In genomic region chr14:22476005-22476751, GRCh38 we compare ENCODE assay signal across 23 cellular contexts.
A peak's percentile ranks its signal among the peaks of the same experiment; 100 is the strongest.
DNase-seq lines count a peak whose midpoint lies in the region; ATAC-seq, FAIRE-seq and TF ChIP-seq lines count a peak whose summit lies in the region.
"Had no signal": no experiment of that assay in that cellular context is flagged by ENCODE, and none has a peak within 500 bp of the region (broad histone marks: within the 10 kb centered on the region; RNA-seq: fewer than 3 reads in every experiment).

No MANE protein-coding gene starts in this region.

- CTCF ChIA-PET in activated CD8-positive, alpha-beta T cell treated with anti-CD3 and anti-CD28 coated beads for 36 hours (lab: Charles Lee) = no interaction called here
- CTCF ChIA-PET in activated CD8-positive, alpha-beta T cell treated with anti-CD3 and anti-CD28 coated beads, Interleukin-2, amount 10 ng/mL, durations not matched to agents 7 days and 5 days (lab: Charles Lee) = no interaction called here

- peak overlapping the region; percentile 27 for H3K4me3 Mint-ChIP-seq in activated CD8-positive, alpha-beta T cell treated with anti-CD3 and anti-CD28 coated beads for 36 hours
- H3K4me3 Mint-ChIP-seq in activated CD8-positive, alpha-beta T cell treated with anti-CD3 and anti-CD28 coated beads, Interleukin-2, amount 10 ng/mL, durations not matched to agents 7 days and 5 days = no peak overlapping the region
- H3K4me3 Mint-ChIP-seq in activated naive CD8-positive, alpha-beta T cell treated with anti-CD3 and anti-CD28 coated beads for 36 hours = no peak overlapping the region
- no peak overlapping the region for H3K4me3 Mint-ChIP-seq in stimulated activated memory B cell treated with anti-CD40 and anti-IgM and Interleukin-4, amounts not matched to agents 10 μg/mL and 1 μg/mL and 100 μg/mL, for 72 hours
- H3K4me3 Mint-ChIP-seq: activated CD8-positive, alpha-beta memory T cell treated with anti-CD3 and anti-CD28 coated beads, Interleukin-2, amount 10 ng/mL, durations not matched to agents 7 days and 5 days; activated naive CD8-positive, alpha-beta T cell treated with anti-CD3 and anti-CD28 coated beads, Interleukin-2, amount 10 ng/mL, durations not matched to agents 7 days and 5 days; stimulated activated naive CD8-positive, alpha-beta T cell treated with anti-CD3 and anti-CD28 coated beads, Interleukin-15, amount 100 ng/mL, for 72 hours had no signal

- H3K9me3 Mint-ChIP-seq in activated CD8-positive, alpha-beta T cell treated with anti-CD3 and anti-CD28 coated beads for 36 hours = no peaks in the 10 kb centered on the region
- H3K9me3 Mint-ChIP-seq in activated CD8-positive, alpha-beta T cell treated with anti-CD3 and anti-CD28 coated beads, Interleukin-2, amount 10 ng/mL, durations not matched to agents 7 days and 5 days (ENCODE audit: insufficient read depth) = no peaks in the 10 kb centered on the region
- no peaks in the 10 kb centered on the region for H3K9me3 Mint-ChIP-seq in activated naive CD8-positive, alpha-beta T cell treated with anti-CD3 and anti-CD28 coated beads for 36 hours
- no peaks in the 10 kb centered on the region for H3K9me3 Mint-ChIP-seq in stimulated activated memory B cell treated with anti-CD40 and anti-IgM and Interleukin-4, amounts not matched to agents 10 μg/mL and 1 μg/mL and 100 μg/mL, for 72 hours
- H3K9me3 Mint-ChIP-seq: activated naive CD8-positive, alpha-beta T cell treated with anti-CD3 and anti-CD28 coated beads, Interleukin-2, amount 10 ng/mL, durations not matched to agents 7 days and 5 days; naive thymus-derived CD4-positive, alpha-beta T cell; stimulated activated naive CD8-positive, alpha-beta T cell treated with anti-CD3 and anti-CD28 coated beads, Interleukin-15, amount 100 ng/mL, for 72 hours had no signal

- DNase-seq in activated CD8-positive, alpha-beta T cell treated with anti-CD3 and anti-CD28 coated beads for 36 hours = no peak
- DNase-seq in activated CD8-positive, alpha-beta T cell treated with anti-CD3 and anti-CD28 coated beads, Interleukin-2, amount 10 ng/mL, durations not matched to agents 7 days and 5 days = no peak
- no peak for DNase-seq in GM19239 (ENCODE audit: insufficient read length, low spot score)
- DNase-seq in activated naive CD8-positive, alpha-beta T cell treated with anti-CD3 and anti-CD28 coated beads for 36 hours = no peak
- DNase-seq in NCI-H1417 treated with DMSO at 0.1 percent for 48 hours (lab: John Stamatoyannopoulos, UW) = no peak
- DNase-seq: activated CD8-positive, alpha-beta memory T cell treated with anti-CD3 and anti-CD28 coated beads, Interleukin-2, amount 10 ng/mL, durations not matched to agents 7 days and 5 days; activated naive CD8-positive, alpha-beta T cell treated with anti-CD3 and anti-CD28 coated beads, Interleukin-2, amount 10 ng/mL, durations not matched to agents 7 days and 5 days; esophagus squamous epithelium; GDM1; glutamatergic neuron; HCEC 1CT; lower lobe of right lung; naive thymus-derived CD4-positive, alpha-beta T cell; NCI-H1930; NCI-H446 treated with DMSO at 0.1 percent for 48 hours; PC-3; stimulated activated CD4-positive, alpha-beta T cell treated with anti-CD3 and anti-CD28 coated beads, Interleukin-12 subunit alpha, Interleukin-12 subunit beta, amount 100 ng/mL, for 4 hours; stimulated activated naive CD8-positive, alpha-beta T cell treated with anti-CD3 and anti-CD28 coated beads, Interleukin-15, amount 100 ng/mL, for 72 hours had no signal

- peaks cover 7% of the 10 kb centered on the region for H3K36me3 Mint-ChIP-seq in activated CD8-positive, alpha-beta T cell treated with anti-CD3 and anti-CD28 coated beads for 36 hours (ENCODE audit: low read depth)
- H3K36me3 Mint-ChIP-seq in activated CD8-positive, alpha-beta T cell treated with anti-CD3 and anti-CD28 coated beads, Interleukin-2, amount 10 ng/mL, durations not matched to agents 7 days and 5 days (ENCODE audit: low read depth) = peaks cover 3% of the 10 kb centered on the region
- no peaks in the 10 kb centered on the region for H3K36me3 Mint-ChIP-seq in activated naive CD8-positive, alpha-beta T cell treated with anti-CD3 and anti-CD28 coated beads for 36 hours
- H3K36me3 Mint-ChIP-seq in stimulated activated memory B cell treated with anti-CD40 and anti-IgM and Interleukin-4, amounts not matched to agents 10 μg/mL and 1 μg/mL and 100 μg/mL, for 72 hours = peaks cover 4% of the 10 kb centered on the region
- H3K36me3 Mint-ChIP-seq: activated CD8-positive, alpha-beta memory T cell treated with anti-CD3 and anti-CD28 coated beads, Interleukin-2, amount 10 ng/mL, durations not matched to agents 7 days and 5 days; activated naive CD8-positive, alpha-beta T cell treated with anti-CD3 and anti-CD28 coated beads, Interleukin-2, amount 10 ng/mL, durations not matched to agents 7 days and 5 days had no signal

- peak overlapping the region; percentile 8 for H3K27ac Mint-ChIP-seq in activated CD8-positive, alpha-beta T cell treated with anti-CD3 and anti-CD28 coated beads for 36 hours
- no peak overlapping the region for H3K27ac Mint-ChIP-seq in activated CD8-positive, alpha-beta T cell treated with anti-CD3 and anti-CD28 coated beads, Interleukin-2, amount 10 ng/mL, durations not matched to agents 7 days and 5 days
- H3K27ac Mint-ChIP-seq in activated naive CD8-positive, alpha-beta T cell treated with anti-CD3 and anti-CD28 coated beads for 36 hours = peak overlapping the region; percentile 20
- peak overlapping the region; percentile 78 for H3K27ac Mint-ChIP-seq in stimulated activated memory B cell treated with anti-CD40 and anti-IgM and Interleukin-4, amounts not matched to agents 10 μg/mL and 1 μg/mL and 100 μg/mL, for 72 hours
- H3K27ac Mint-ChIP-seq: activated CD8-positive, alpha-beta memory T cell treated with anti-CD3 and anti-CD28 coated beads, Interleukin-2, amount 10 ng/mL, durations not matched to agents 7 days and 5 days; activated naive CD8-positive, alpha-beta T cell treated with anti-CD3 and anti-CD28 coated beads, Interleukin-2, amount 10 ng/mL, durations not matched to agents 7 days and 5 days; stimulated activated naive CD8-positive, alpha-beta T cell treated with anti-CD3 and anti-CD28 coated beads, Interleukin-15, amount 100 ng/mL, for 72 hours had no signal

- no peak for ATAC-seq in activated CD8-positive, alpha-beta T cell treated with anti-CD3 and anti-CD28 coated beads for 36 hours
- ATAC-seq in activated CD8-positive, alpha-beta T cell treated with anti-CD3 and anti-CD28 coated beads, Interleukin-2, amount 10 ng/mL, durations not matched to agents 7 days and 5 days = no peak
- peak; percentile 46 for ATAC-seq in stimulated activated memory B cell treated with anti-CD40 and anti-IgM and Interleukin-4, amounts not matched to agents 10 μg/mL and 1 μg/mL and 100 μg/mL, for 72 hours
- no peak for ATAC-seq in GM21423 (IDR thresholded peaks at IDR 0.05; ENCODE audit: unreplicated experiment)
- ATAC-seq in HG02885 (IDR thresholded peaks at IDR 0.05; ENCODE audit: poor library complexity, unreplicated experiment) = no peak
- ATAC-seq: activated CD8-positive, alpha-beta memory T cell treated with anti-CD3 and anti-CD28 coated beads, Interleukin-2, amount 10 ng/mL, durations not matched to agents 7 days and 5 days; lower lobe of right lung; naive thymus-derived CD4-positive, alpha-beta T cell; PC-3; stimulated activated naive CD8-positive, alpha-beta T cell treated with anti-CD3 and anti-CD28 coated beads, Interleukin-15, amount 100 ng/mL, for 72 hours had no signal

- no peak for TF ChIP-seq CTCF in activated CD8-positive, alpha-beta T cell treated with anti-CD3 and anti-CD28 coated beads for 36 hours (IDR thresholded peaks at IDR 0.05)

- POLR2A ChIA-PET in activated CD8-positive, alpha-beta T cell treated with anti-CD3 and anti-CD28 coated beads for 36 hours (lab: Charles Lee) = no interaction called here
- POLR2A ChIA-PET in activated CD8-positive, alpha-beta T cell treated with anti-CD3 and anti-CD28 coated beads, Interleukin-2, amount 10 ng/mL, durations not matched to agents 7 days and 5 days (lab: Charles Lee) = no interaction called here

- peak; percentile 91 for FAIRE-seq in GM19239 (lab: Jason Lieb, UNC)
- FAIRE-seq: bronchial epithelial cell, GM18507 had no signal

- no peaks in the 10 kb centered on the region for H3K4me1 Mint-ChIP-seq in activated CD8-positive, alpha-beta T cell treated with anti-CD3 and anti-CD28 coated beads for 36 hours (ENCODE audit: low read depth)
- no peaks in the 10 kb centered on the region for H3K4me1 Mint-ChIP-seq in activated CD8-positive, alpha-beta T cell treated with anti-CD3 and anti-CD28 coated beads, Interleukin-2, amount 10 ng/mL, durations not matched to agents 7 days and 5 days (ENCODE audit: low read depth)
- no peaks in the 10 kb centered on the region for H3K4me1 Mint-ChIP-seq in activated naive CD8-positive, alpha-beta T cell treated with anti-CD3 and anti-CD28 coated beads for 36 hours
- H3K4me1 Mint-ChIP-seq in stimulated activated memory B cell treated with anti-CD40 and anti-IgM and Interleukin-4, amounts not matched to agents 10 μg/mL and 1 μg/mL and 100 μg/mL, for 72 hours = peaks cover 88% of the 10 kb centered on the region
- H3K4me1 Mint-ChIP-seq: activated CD8-positive, alpha-beta memory T cell treated with anti-CD3 and anti-CD28 coated beads, Interleukin-2, amount 10 ng/mL, durations not matched to agents 7 days and 5 days; activated naive CD8-positive, alpha-beta T cell treated with anti-CD3 and anti-CD28 coated beads, Interleukin-2, amount 10 ng/mL, durations not matched to agents 7 days and 5 days; stimulated activated naive CD8-positive, alpha-beta T cell treated with anti-CD3 and anti-CD28 coated beads, Interleukin-15, amount 100 ng/mL, for 72 hours had no signal

- no peaks in the 10 kb centered on the region for H3K27me3 Mint-ChIP-seq in activated CD8-positive, alpha-beta T cell treated with anti-CD3 and anti-CD28 coated beads for 36 hours
- H3K27me3 Mint-ChIP-seq in activated CD8-positive, alpha-beta T cell treated with anti-CD3 and anti-CD28 coated beads, Interleukin-2, amount 10 ng/mL, durations not matched to agents 7 days and 5 days (ENCODE audit: low read depth) = no peaks in the 10 kb centered on the region
- no peaks in the 10 kb centered on the region for H3K27me3 Mint-ChIP-seq in activated naive CD8-positive, alpha-beta T cell treated with anti-CD3 and anti-CD28 coated beads for 36 hours
- peaks cover 8% of the 10 kb centered on the region for H3K27me3 Mint-ChIP-seq in stimulated activated memory B cell treated with anti-CD40 and anti-IgM and Interleukin-4, amounts not matched to agents 10 μg/mL and 1 μg/mL and 100 μg/mL, for 72 hours
- H3K27me3 Mint-ChIP-seq: activated CD8-positive, alpha-beta memory T cell treated with anti-CD3 and anti-CD28 coated beads, Interleukin-2, amount 10 ng/mL, durations not matched to agents 7 days and 5 days; activated naive CD8-positive, alpha-beta T cell treated with anti-CD3 and anti-CD28 coated beads, Interleukin-2, amount 10 ng/mL, durations not matched to agents 7 days and 5 days; naive thymus-derived CD4-positive, alpha-beta T cell; stimulated activated naive CD8-positive, alpha-beta T cell treated with anti-CD3 and anti-CD28 coated beads, Interleukin-15, amount 100 ng/mL, for 72 hours had no signal

- intact Hi-C loops in activated CD8-positive, alpha-beta T cell treated with anti-CD3 and anti-CD28 coated beads for 36 hours (cut with micrococcal nuclease) = loop anchor here (5.0 to 10.0 kb wide), 2 partner anchors 89 to 151 kb away; no protein-coding TSS in a partner anchor
